Comparison of ENCODE assay signal across 19 cellular contexts in the genomic region with DNA sequence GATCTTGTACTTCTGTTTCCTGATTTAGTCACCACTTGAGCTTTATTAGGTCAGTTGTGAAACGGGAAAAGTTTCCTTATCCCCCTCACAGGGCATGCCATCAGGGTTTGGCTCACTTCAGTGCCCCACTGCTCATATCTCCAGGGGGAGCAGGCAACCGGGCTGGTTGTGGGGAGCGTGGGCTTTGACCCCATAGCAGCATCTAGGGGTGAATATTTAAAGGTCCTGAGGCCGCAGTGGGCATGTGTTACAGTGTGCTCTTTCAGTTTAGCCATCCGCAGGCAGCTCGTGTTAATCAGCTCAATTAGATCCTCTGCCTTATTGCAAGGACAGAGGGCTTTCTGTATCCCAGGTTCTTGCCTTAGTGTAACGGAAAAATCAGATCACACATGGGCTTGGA.
"Had no signal": no experiment of that assay in that cellular context is flagged by ENCODE, and none has a peak within 500 bp of the region (broad histone marks: within the 10 kb centered on the region; RNA-seq: fewer than 3 reads in every experiment).

No MANE protein-coding gene starts in this region.

- H3K9me3 ChIP-seq: ascending aorta, neutrophil, right lobe of liver, thoracic aorta, upper lobe of right lung had no signal

- H3K4me3 Mint-ChIP-seq: activated CD4-positive, alpha-beta T cell treated with anti-CD3 and anti-CD28 coated beads for 36 hours; activated T-cell treated with anti-CD3 and anti-CD28 coated beads, Interleukin-2, amount 50 U/mL, for 72 hours; natural killer cell; stimulated activated naive B cell treated with anti-CD40 and anti-IgM and Interleukin-4, amounts not matched to agents 10 μg/mL and 1 μg/mL and 100 μg/mL, for 72 hours; WTC11 had no signal

- H3K9me3 Mint-ChIP-seq: activated T-cell treated with anti-CD3 and anti-CD28 coated beads, Interleukin-2, amount 50 U/mL, for 72 hours; natural killer cell; stimulated activated naive B cell treated with anti-CD40 and anti-IgM and Interleukin-4, amounts not matched to agents 10 μg/mL and 1 μg/mL and 100 μg/mL, for 72 hours; WTC11 had no signal

- H3K4me1 Mint-ChIP-seq: natural killer cell had no signal

- H3K4me1 ChIP-seq: ascending aorta, parathyroid adenoma, right lobe of liver, upper lobe of right lung had no signal

- H3K27me3 Mint-ChIP-seq: stimulated activated naive B cell treated with anti-CD40 and anti-IgM and Interleukin-4, amounts not matched to agents 10 μg/mL and 1 μg/mL and 100 μg/mL, for 72 hours had no signal

- H3K36me3 ChIP-seq: ascending aorta, neutrophil, right lobe of liver, thoracic aorta, upper lobe of right lung had no signal

- H3K27ac Mint-ChIP-seq: activated CD4-positive, alpha-beta T cell treated with anti-CD3 and anti-CD28 coated beads for 36 hours; activated T-cell treated with anti-CD3 and anti-CD28 coated beads, Interleukin-2, amount 50 U/mL, for 72 hours; natural killer cell; stimulated activated naive B cell treated with anti-CD40 and anti-IgM and Interleukin-4, amounts not matched to agents 10 μg/mL and 1 μg/mL and 100 μg/mL, for 72 hours; WTC11 had no signal

- ATAC-seq: activated CD4-positive, alpha-beta T cell treated with anti-CD3 and anti-CD28 coated beads for 36 hours; activated T-cell treated with anti-CD3 and anti-CD28 coated beads, Interleukin-2, amount 50 U/mL, for 72 hours; natural killer cell; right lobe of liver; stimulated activated naive B cell treated with anti-CD40 and anti-IgM and Interleukin-4, amounts not matched to agents 10 μg/mL and 1 μg/mL and 100 μg/mL, for 72 hours; upper lobe of right lung; WTC11 had no signal

- H3K27ac ChIP-seq: ascending aorta, neutrophil, parathyroid adenoma, right lobe of liver, thoracic aorta, upper lobe of right lung had no signal

- H3K27me3 ChIP-seq: ascending aorta, right lobe of liver, upper lobe of right lung had no signal

- H3K36me3 Mint-ChIP-seq: natural killer cell; stimulated activated naive B cell treated with anti-CD40 and anti-IgM and Interleukin-4, amounts not matched to agents 10 μg/mL and 1 μg/mL and 100 μg/mL, for 72 hours; WTC11 had no signal

- DNase-seq: activated CD4-positive, alpha-beta T cell treated with anti-CD3 and anti-CD28 coated beads for 36 hours; activated CD4-positive, alpha-beta T cell treated with anti-CD3 and anti-CD28 coated beads, Interleukin-2, amount 50 U/mL, for 48 hours; activated CD8-positive, alpha-beta memory T cell treated with anti-CD3 and anti-CD28 coated beads, Interleukin-2, amount 50 U/mL, for 4 hours; activated effector memory CD4-positive, alpha-beta T cell treated with anti-CD3 and anti-CD28 coated beads, Interleukin-2, amount 50 U/mL, for 16 hours; activated naive CD4-positive, alpha-beta T cell treated with anti-CD3 and anti-CD28 coated beads, Interleukin-2, amount 50 U/mL, for 16 hours; activated T-cell treated with anti-CD3 and anti-CD28 coated beads, Interleukin-2, amount 50 U/mL, for 72 hours; cortex of kidney; effector CD4-positive, alpha-beta T cell; kidney glomerular epithelial cell; natural killer cell; right lobe of liver; stimulated activated CD4-positive, alpha-beta T cell treated with anti-CD3 and anti-CD28 coated beads, Interleukin-4, amount 100 ng/mL, for 4 hours; stimulated activated naive B cell treated with anti-CD40 and anti-IgM and Interleukin-4, amounts not matched to agents 10 μg/mL and 1 μg/mL and 100 μg/mL, for 72 hours; upper lobe of right lung had no signal

- H3K4me3 ChIP-seq: ascending aorta, right lobe of liver, thoracic aorta, upper lobe of right lung had no signal
